In genomic region chr2:174248998-174249592, GRCh38 we compare ENCODE assay signal across 1 cellular context.
TF ChIP-seq lines count a peak whose summit lies in the region.

No MANE protein-coding gene starts in this region.

TF ChIP-seq in HepG2, 621 proteins besides CTCF, POLR2A, EP300 and RAD21 (continued from another document):
- no peak for TF ChIP-seq DZIP1 (CRISPR knock-in tag; IDR thresholded peaks at IDR 0.05)
- TF ChIP-seq FOXK2 (IDR thresholded peaks at IDR 0.05) = no peak
- no peak for TF ChIP-seq ZNF713 (CRISPR knock-in tag; IDR thresholded peaks at IDR 0.05)
- no peak for TF ChIP-seq ZNF780A (CRISPR knock-in tag; IDR thresholded peaks at IDR 0.05)
